24 cellular contexts compared by ENCODE assay signal in genomic region chr6:129785081-129785755, GRCh38.
A peak's percentile ranks its signal among the peaks of the same experiment; 100 is the strongest.
DNase-seq lines count a peak whose midpoint lies in the region; ATAC-seq, FAIRE-seq and TF ChIP-seq lines count a peak whose summit lies in the region.
"Had no signal": no experiment of that assay in that cellular context is flagged by ENCODE, and none has a peak within 500 bp of the region (broad histone marks: within the 10 kb centered on the region; RNA-seq: fewer than 3 reads in every experiment).

No MANE protein-coding gene starts in this region.

- CTCF ChIA-PET in HCT116 (lab: Charles Lee): interaction anchor here (2.9 kb wide), 1 partner anchor 9 kb away, joined by 19 read pairs; no protein-coding TSS in a partner anchor

- H3K9me3 Mint-ChIP-seq in astrocyte (ENCODE audit: unreplicated experiment) (peaks cover 5% of the 10 kb centered on the region), immature natural killer cell (no peaks in the 10 kb centered on the region)
- H3K9me3 Mint-ChIP-seq: activated T-helper 2 cell treated with anti-CD3 and anti-CD28 coated beads, Interferon-gamma antibody, Interleukin-2, Interleukin-4, amounts not matched to agents 10 μg/mL and 5 μg/mL and 100 μg/mL, durations not matched to agents 14 hours and 24 hours and 36 hours; CD14-positive monocyte; nephron progenitor cell; T-cell had no signal

- H3K4me3 Mint-ChIP-seq in astrocyte (ENCODE audit: unreplicated experiment) (no peak overlapping the region), immature natural killer cell (no peak overlapping the region)
- H3K4me3 Mint-ChIP-seq: CD14-positive monocyte; nephron progenitor cell; stimulated activated memory B cell treated with anti-CD40 and anti-IgM and Interleukin-4, amounts not matched to agents 10 μg/mL and 1 μg/mL and 100 μg/mL, for 72 hours; T-cell had no signal

- POLR2A ChIA-PET in HCT116 (lab: Charles Lee): interaction anchor here (1.4 kb wide), 1 partner anchor 10 kb away, joined by 8 read pairs; no protein-coding TSS in a partner anchor

- H3K36me3 ChIP-seq in HCT116 (ENCODE audit: control insufficient read depth in 1 of 2, insufficient read depth in 2 of 2, low read length in 2 of 2) (no peaks in the 10 kb centered on the region), astrocyte (ENCODE audit: insufficient read depth, low read length) (no peaks in the 10 kb centered on the region), adrenal gland (replicated peaks in 1 of 2) (no peaks in the 10 kb centered on the region), lower lobe of right lung (no peaks in the 10 kb centered on the region)
- H3K36me3 ChIP-seq: thoracic aorta had no signal

- BruUV-seq in HCT116 (replicated peaks; lab: Mats Ljungman, UMichigan): no TSS peak

- no peak overlapping the region for H3K27ac Mint-ChIP-seq in astrocyte (ENCODE audit: unreplicated experiment)
- no peak overlapping the region for H3K27ac Mint-ChIP-seq in immature natural killer cell
- H3K27ac Mint-ChIP-seq: activated T-helper 2 cell treated with anti-CD3 and anti-CD28 coated beads, Interferon-gamma antibody, Interleukin-2, Interleukin-4, amounts not matched to agents 10 μg/mL and 5 μg/mL and 100 μg/mL, durations not matched to agents 14 hours and 24 hours and 36 hours; CD14-positive monocyte; nephron progenitor cell; stimulated activated memory B cell treated with anti-CD40 and anti-IgM and Interleukin-4, amounts not matched to agents 10 μg/mL and 1 μg/mL and 100 μg/mL, for 72 hours; T-cell had no signal

- H3K27ac ChIP-seq in HCT116 (ENCODE audit: low read depth, low read length): no peak overlapping the region
- H3K27ac ChIP-seq in astrocyte (ENCODE audit: low read depth, low read length): no peak overlapping the region
- H3K27ac ChIP-seq in adrenal gland: no peak overlapping the region
- H3K27ac ChIP-seq in lower lobe of right lung: no peak overlapping the region
- H3K27ac ChIP-seq: epithelial cell of prostate, thoracic aorta had no signal

- no peaks in the 10 kb centered on the region for H3K9me2 ChIP-seq in HCT116 (ENCODE audit: insufficient read depth)

- no peak for TF ChIP-seq POLR2A in HCT116 (IDR thresholded peaks at IDR 0.05; ENCODE audit: borderline replicate concordance, extremely low read depth, insufficient read depth, insufficient read length)
- TF ChIP-seq POLR2A in adrenal gland (IDR thresholded peaks at IDR 0.05): no peak

- intact Hi-C loops in HCT116 (cut with micrococcal nuclease) (loop anchor here (5.0 to 10.0 kb wide), 2 partner anchors 57 to 150 kb away; no protein-coding TSS in a partner anchor), adrenal gland (cut with DNase I) (no loop called here), lower lobe of right lung (cut with DNase I) (no loop called here)

- ATAC-seq in HCT116 (peak; percentile 38), lower lobe of right lung (no peak)
- ATAC-seq: stimulated activated memory B cell treated with anti-CD40 and anti-IgM and Interleukin-4, amounts not matched to agents 10 μg/mL and 1 μg/mL and 100 μg/mL, for 72 hours; T-cell had no signal

- H3K4me3 ChIP-seq in AG10803 (ENCODE audit: low read length) (no peak overlapping the region), HCT116 (replicated peaks in 1 of 2; ENCODE audit: low read depth in 1 of 2, low read length in 2 of 2) (no peak overlapping the region), astrocyte (ENCODE audit: insufficient read depth, low read depth, low read length) (no peak overlapping the region), fibroblast of the aortic adventitia (ENCODE audit: low read depth, low read length) (no peak overlapping the region), adrenal gland (no peak overlapping the region), lower lobe of right lung (no peak overlapping the region)
- H3K4me3 ChIP-seq: thoracic aorta had no signal

- no peak for TF ChIP-seq CTCF in AG10803 (conservative IDR thresholded peaks at IDR 0.05; ENCODE audit: low read length)
- TF ChIP-seq CTCF in HCT116 (IDR thresholded peaks at IDR 0.05 in 2 of 3, conservative IDR thresholded peaks at IDR 0.05 in 1 of 3; ENCODE audit: borderline replicate concordance in 1 of 3, insufficient read depth in 1 of 3, low read depth in 2 of 3, low read length in 2 of 3): no peak
- no peak for TF ChIP-seq CTCF in astrocyte (IDR thresholded peaks at IDR 0.05; ENCODE audit: insufficient read depth, low read depth, low read length)
- no peak for TF ChIP-seq CTCF in fibroblast of the aortic adventitia (IDR thresholded peaks at IDR 0.05; ENCODE audit: insufficient read depth, low read length)
- no peak for TF ChIP-seq CTCF in adrenal gland (IDR thresholded peaks at IDR 0.05)
- no peak for TF ChIP-seq CTCF in lower lobe of right lung (IDR thresholded peaks at IDR 0.05)

- H3K79me2 ChIP-seq in HCT116 (ENCODE audit: insufficient read depth, low read length): no peaks in the 10 kb centered on the region
- no peaks in the 10 kb centered on the region for H3K79me2 ChIP-seq in astrocyte (ENCODE audit: insufficient read depth, low read length)

- DNase-seq in AG10803 (ENCODE audit: low read depth) (peak; percentile 21), HCT116 (ENCODE audit: low read depth, low spot score) (no peak), astrocyte (ENCODE audit: low read depth) (no peak), fibroblast of the aortic adventitia (ENCODE audit: low read depth) (peak; percentile 14), DMS79 treated with DMSO at 0.1 percent for 48 hours (lab: John Stamatoyannopoulos, UW) (no peak), adrenal gland (no peak), immature natural killer cell (no peak), lower lobe of right lung (no peak)
- DNase-seq: activated CD4-positive, alpha-beta T cell treated with anti-CD3 and anti-CD28 coated beads for 48 hours; dermis blood vessel endothelial cell; DMS 273 treated with DMSO at 0.1 percent for 48 hours; NCI-H1436; NCI-H526; nephron progenitor cell; posterior cingulate gyrus; Right ventricle myocardium superior; stimulated activated CD4-positive, alpha-beta T cell treated with anti-CD3 and anti-CD28 coated beads, Interleukin-1b, Interleukin-23, amount 100 ng/mL, for 48 hours; T-cell had no signal

- peaks cover 8 to 23% of the 10 kb centered on the region in 2 experiments; a peak in 3 of 4 replicates for H3K4me1 ChIP-seq in HCT116 (ENCODE audit: control insufficient read depth in 1 of 2, insufficient read depth in 2 of 2, low read length in 2 of 2)
- peaks cover 9% of the 10 kb centered on the region for H3K4me1 ChIP-seq in astrocyte (ENCODE audit: insufficient read depth, low read length)
- no peaks in the 10 kb centered on the region for H3K4me1 ChIP-seq in adrenal gland (replicated peaks in 1 of 2)
- no peaks in the 10 kb centered on the region for H3K4me1 ChIP-seq in lower lobe of right lung

- no peaks in the 10 kb centered on the region for H3K4me1 Mint-ChIP-seq in astrocyte (ENCODE audit: low read depth, unreplicated experiment)
- peaks cover 2 to 10% of the 10 kb centered on the region in 2 donors for H3K4me1 Mint-ChIP-seq in immature natural killer cell
- H3K4me1 Mint-ChIP-seq: CD14-positive monocyte; nephron progenitor cell; stimulated activated memory B cell treated with anti-CD40 and anti-IgM and Interleukin-4, amounts not matched to agents 10 μg/mL and 1 μg/mL and 100 μg/mL, for 72 hours; T-cell had no signal

- TF ChIP-seq RAD21 in HCT116 (IDR thresholded peaks at IDR 0.05; ENCODE audit: low read depth): no peak

- H3K27me3 Mint-ChIP-seq in astrocyte (ENCODE audit: low read depth, unreplicated experiment): no peaks in the 10 kb centered on the region
- H3K27me3 Mint-ChIP-seq in immature natural killer cell (ENCODE audit: low read depth in 3 of 3): peaks cover 2 to 6% (median 5%) of the 10 kb centered on the region in 3 donors

- H4K20me1 ChIP-seq in HCT116 (ENCODE audit: insufficient read depth) (no peaks in the 10 kb centered on the region), astrocyte (ENCODE audit: insufficient read depth, low read length) (no peaks in the 10 kb centered on the region)

- H3K4me2 ChIP-seq in HCT116 (ENCODE audit: low read length) (peak overlapping the region; percentile 24; the same call in 1 of the 2 replicates), astrocyte (ENCODE audit: low read length) (no peak overlapping the region)

- WGBS in adrenal gland, 4 donors: 84 to 92% (median 87%) methylated on average over 4 of the region's 4 CpGs

- H3K27me3 ChIP-seq in HCT116 (ENCODE audit: insufficient read depth, low read length) (no peaks in the 10 kb centered on the region), astrocyte (ENCODE audit: insufficient read depth, low read length) (no peaks in the 10 kb centered on the region), adrenal gland (no peaks in the 10 kb centered on the region), lower lobe of right lung (ENCODE audit: low read depth) (no peaks in the 10 kb centered on the region)

- H3K9ac ChIP-seq in HCT116 (ENCODE audit: low read length) (no peak overlapping the region), astrocyte (ENCODE audit: low read length) (no peak overlapping the region)

- H2AFZ ChIP-seq in HCT116 (ENCODE audit: low read depth, low read length, poor library complexity, severe bottlenecking): peak overlapping the region; percentile 93
- peak overlapping the region; percentile 2 for H2AFZ ChIP-seq in astrocyte (ENCODE audit: low read depth, low read length)

- no peaks in the 10 kb centered on the region for H3K9me3 ChIP-seq in HCT116 (ENCODE audit: control insufficient read depth in 1 of 2, insufficient read depth in 1 of 2, low read depth in 1 of 2, low read length in 2 of 2)
- H3K9me3 ChIP-seq in astrocyte (ENCODE audit: insufficient read depth, low read depth, low read length): no peaks in the 10 kb centered on the region
- no peaks in the 10 kb centered on the region for H3K9me3 ChIP-seq in adrenal gland (replicated peaks in 1 of 3)
- no peaks in the 10 kb centered on the region for H3K9me3 ChIP-seq in lower lobe of right lung
- H3K9me3 ChIP-seq: thoracic aorta had no signal

- FAIRE-seq in astrocyte (lab: Jason Lieb, UNC): no peak
- FAIRE-seq: GM12891 had no signal

- RAD21 ChIA-PET in HCT116 (lab: Charles Lee; ENCODE audit: low non-redundant PET in 1 of 2, low total read pairs in 2 of 2, uncharacterized antibody in 2 of 2, unreplicated experiment in 2 of 2): no interaction called here

- no peaks in the 10 kb centered on the region for H3K36me3 Mint-ChIP-seq in astrocyte (ENCODE audit: low read depth, unreplicated experiment)
- H3K36me3 Mint-ChIP-seq in immature natural killer cell: no peaks in the 10 kb centered on the region
- H3K36me3 Mint-ChIP-seq: CD14-positive monocyte; stimulated activated memory B cell treated with anti-CD40 and anti-IgM and Interleukin-4, amounts not matched to agents 10 μg/mL and 1 μg/mL and 100 μg/mL, for 72 hours; T-cell had no signal

TF ChIP-seq in HCT116, 20 proteins besides CTCF, POLR2A, EP300 and RAD21:
- TF ChIP-seq CEBPB (IDR thresholded peaks at IDR 0.05; ENCODE audit: low read depth) (peak; percentile 48; the same call in 1 of the 2 replicates), EZH2 (IDR thresholded peaks at IDR 0.05) (no peak)

Comparison
In these comparisons a context has a peak if more than half of its experiments do, and no peak if none do; other contexts are left out.
1. DNase-seq: peak in AG10803 (single experiment) and fibroblast of the aortic adventitia (single experiment); none in HCT116 (single experiment), astrocyte (single experiment), DMS79 treated with DMSO at 0.1 percent for 48 hours (single experiment), adrenal gland (0 of 7), immature natural killer cell (0 of 3) and lower lobe of right lung (single experiment).